Comparison of ENCODE assay signal across 8 cellular contexts in genomic region chr20:45970646-45971424, GRCh38. TPM values are rescaled to one million over a fixed set of nuclear protein-coding genes. Genes with fewer than 3 reads are reported as not detected.
DNase-seq lines count a peak whose midpoint lies in the region.

No MANE protein-coding gene starts in this region.

- H3K9me3 ChIP-seq in iPS-15b (ENCODE audit: control insufficient read depth, insufficient read depth, low read length) = no peaks in the 10 kb centered on the region
- H3K9me3 ChIP-seq in skeletal muscle tissue (ENCODE audit: control insufficient read depth in 3 of 3, low read length in 3 of 3) = no peaks in the 10 kb centered on the region

- peaks cover 2% of the 10 kb centered on the region for H3K4me1 ChIP-seq in iPS-15b (ENCODE audit: control insufficient read depth, insufficient read depth, low read length)
- H3K4me1 ChIP-seq in skeletal muscle tissue (ENCODE audit: control insufficient read depth in 3 of 3, insufficient read depth in 3 of 3, low read length in 3 of 3) = peaks cover 32 to 38% (median 37%) of the 10 kb centered on the region in 3 donors

- H3K4me3 ChIP-seq in iPS-15b (ENCODE audit: low read depth, low read length) (peak overlapping the region; percentile 99), skeletal muscle tissue (ENCODE audit: low read length in 3 of 3) (peak overlapping the region; percentile 98 to 99 (median 99))

- peak overlapping the region; percentile 73 for H3K9ac ChIP-seq in iPS-15b (ENCODE audit: low read depth, low read length)
- H3K9ac ChIP-seq in skeletal muscle tissue (ENCODE audit: low read depth in 1 of 3, low read length in 3 of 3) = peak overlapping the region; percentile 96 to 99 (median 99)

- H3K27me3 ChIP-seq in iPS-15b (ENCODE audit: control insufficient read depth, insufficient read depth, low read length) (no peaks in the 10 kb centered on the region), skeletal muscle tissue (ENCODE audit: control insufficient read depth in 3 of 3, insufficient read depth in 3 of 3, low read length in 3 of 3) (no peaks in the 10 kb centered on the region)

- H3K36me3 ChIP-seq in iPS-15b (ENCODE audit: control insufficient read depth, insufficient read depth, low read length) = peaks cover 25% of the 10 kb centered on the region
- peaks cover 26 to 35% (median 27%) of the 10 kb centered on the region in 3 donors for H3K36me3 ChIP-seq in skeletal muscle tissue (ENCODE audit: control insufficient read depth in 3 of 3, insufficient read depth in 3 of 3, low read length in 3 of 3)

- peak; percentile 27 to 58 for DNase-seq in NCI-H524 (lab: John Stamatoyannopoulos, UW)
- DNase-seq in NCI-H524 treated with DMSO at 0.1 percent for 48 hours (lab: John Stamatoyannopoulos, UW) = no peak
- peak; percentile 38 for DNase-seq in HPDE6-E6E7 (ENCODE audit: extremely low spot score)
- no peak for DNase-seq in SHP77 (lab: John Stamatoyannopoulos, UW)
- no peak for DNase-seq in COLO829 (ENCODE audit: low spot score)

- H3K27ac ChIP-seq in angular gyrus (ENCODE audit: low read depth, low read length) = peak overlapping the region; percentile 99
- H3K27ac ChIP-seq in skeletal muscle tissue (ENCODE audit: low read depth, low read length) = peak overlapping the region; percentile 99

RNA-seq across cellular contexts. Expression of gene ZNF335, which starts 1.2 kb away (rescaled TPM):
- 6.3 TPM for total RNA-seq in skeletal muscle tissue

RNA-seq across cellular contexts. Expression of gene PCIF1, which starts 36.4 kb away (rescaled TPM):
- 7.3 TPM for total RNA-seq in skeletal muscle tissue

RNA-seq across cellular contexts. Expression of gene MMP9, which starts 37.9 kb away (rescaled TPM):
- 0.52 TPM for total RNA-seq in skeletal muscle tissue

RNA-seq across cellular contexts. Expression of gene SLC12A5, which starts 58.2 kb away (rescaled TPM):
- not detected for total RNA-seq in skeletal muscle tissue

RNA-seq across cellular contexts. Expression of gene PLTP, which starts 58.9 kb away (rescaled TPM):
- 38.1 TPM for total RNA-seq in skeletal muscle tissue

Comparison
In these comparisons a context has a peak if more than half of its experiments do, and no peak if none do; other contexts are left out.
1. DNase-seq: peak in NCI-H524 (2 of 2) and HPDE6-E6E7 (single experiment); none in NCI-H524 treated with DMSO at 0.1 percent for 48 hours (single experiment), SHP77 (0 of 2) and COLO829 (single experiment).